1 cellular context compared by ENCODE assay signal in genomic region chr2:186903183-186903582, GRCh38.
A peak's percentile ranks its signal among the peaks of the same experiment; 100 is the strongest.
TF ChIP-seq lines count a peak whose summit lies in the region.

No MANE protein-coding gene starts in this region.

TF ChIP-seq in K562, 482 proteins besides CTCF, POLR2A, EP300 and RAD21 (continued from another document):
- TF ChIP-seq, protein P1, sequence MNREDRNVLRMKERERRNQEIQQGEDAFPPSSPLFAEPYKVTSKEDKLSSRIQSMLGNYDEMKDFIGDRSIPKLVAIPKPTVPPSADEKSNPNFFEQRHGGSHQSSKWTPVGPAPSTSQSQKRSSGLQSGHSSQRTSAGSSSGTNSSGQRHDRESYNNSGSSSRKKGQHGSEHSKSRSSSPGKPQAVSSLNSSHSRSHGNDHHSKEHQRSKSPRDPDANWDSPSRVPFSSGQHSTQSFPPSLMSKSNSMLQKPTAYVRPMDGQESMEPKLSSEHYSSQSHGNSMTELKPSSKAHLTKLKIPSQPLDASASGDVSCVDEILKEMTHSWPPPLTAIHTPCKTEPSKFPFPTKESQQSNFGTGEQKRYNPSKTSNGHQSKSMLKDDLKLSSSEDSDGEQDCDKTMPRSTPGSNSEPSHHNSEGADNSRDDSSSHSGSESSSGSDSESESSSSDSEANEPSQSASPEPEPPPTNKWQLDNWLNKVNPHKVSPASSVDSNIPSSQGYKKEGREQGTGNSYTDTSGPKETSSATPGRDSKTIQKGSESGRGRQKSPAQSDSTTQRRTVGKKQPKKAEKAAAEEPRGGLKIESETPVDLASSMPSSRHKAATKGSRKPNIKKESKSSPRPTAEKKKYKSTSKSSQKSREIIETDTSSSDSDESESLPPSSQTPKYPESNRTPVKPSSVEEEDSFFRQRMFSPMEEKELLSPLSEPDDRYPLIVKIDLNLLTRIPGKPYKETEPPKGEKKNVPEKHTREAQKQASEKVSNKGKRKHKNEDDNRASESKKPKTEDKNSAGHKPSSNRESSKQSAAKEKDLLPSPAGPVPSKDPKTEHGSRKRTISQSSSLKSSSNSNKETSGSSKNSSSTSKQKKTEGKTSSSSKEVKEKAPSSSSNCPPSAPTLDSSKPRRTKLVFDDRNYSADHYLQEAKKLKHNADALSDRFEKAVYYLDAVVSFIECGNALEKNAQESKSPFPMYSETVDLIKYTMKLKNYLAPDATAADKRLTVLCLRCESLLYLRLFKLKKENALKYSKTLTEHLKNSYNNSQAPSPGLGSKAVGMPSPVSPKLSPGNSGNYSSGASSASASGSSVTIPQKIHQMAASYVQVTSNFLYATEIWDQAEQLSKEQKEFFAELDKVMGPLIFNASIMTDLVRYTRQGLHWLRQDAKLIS (CRISPR knock-in tag; IDR thresholded peaks at IDR 0.05) = no peak
- TF ChIP-seq SP2 (IDR thresholded peaks at IDR 0.05; ENCODE audit: extremely low read depth, low read depth, low read length, poor library complexity, severe bottlenecking) (no peak), ZEB2 (IDR thresholded peaks at IDR 0.05) (no peak), SIN3B (IDR thresholded peaks at IDR 0.05; ENCODE audit: low read depth) (no peak), ATF3 (IDR thresholded peaks at IDR 0.05) (peak; percentile 37; the same call in 1 of the 2 replicates), ATF3 (CRISPR knock-in tag; conservative IDR thresholded peaks at IDR 0.05) (no peak), DEAF1 (CRISPR knock-in tag; IDR thresholded peaks at IDR 0.05) (0 out of 2 replicates have a peak, but pooled peaks have one; percentile 17), RAD51 (IDR thresholded peaks at IDR 0.05; ENCODE audit: borderline replicate concordance, low read depth) (no peak), TEAD1 (CRISPR knock-in tag; IDR thresholded peaks at IDR 0.05) (no peak), ZNF184 (CRISPR knock-in tag; IDR thresholded peaks at IDR 0.05) (no peak), HDAC8 (tag; IDR thresholded peaks at IDR 0.05) (no peak), JUNB (CRISPR knock-in tag; conservative IDR thresholded peaks at IDR 0.05) (no peak)
- TF ChIP-seq, protein P2, sequence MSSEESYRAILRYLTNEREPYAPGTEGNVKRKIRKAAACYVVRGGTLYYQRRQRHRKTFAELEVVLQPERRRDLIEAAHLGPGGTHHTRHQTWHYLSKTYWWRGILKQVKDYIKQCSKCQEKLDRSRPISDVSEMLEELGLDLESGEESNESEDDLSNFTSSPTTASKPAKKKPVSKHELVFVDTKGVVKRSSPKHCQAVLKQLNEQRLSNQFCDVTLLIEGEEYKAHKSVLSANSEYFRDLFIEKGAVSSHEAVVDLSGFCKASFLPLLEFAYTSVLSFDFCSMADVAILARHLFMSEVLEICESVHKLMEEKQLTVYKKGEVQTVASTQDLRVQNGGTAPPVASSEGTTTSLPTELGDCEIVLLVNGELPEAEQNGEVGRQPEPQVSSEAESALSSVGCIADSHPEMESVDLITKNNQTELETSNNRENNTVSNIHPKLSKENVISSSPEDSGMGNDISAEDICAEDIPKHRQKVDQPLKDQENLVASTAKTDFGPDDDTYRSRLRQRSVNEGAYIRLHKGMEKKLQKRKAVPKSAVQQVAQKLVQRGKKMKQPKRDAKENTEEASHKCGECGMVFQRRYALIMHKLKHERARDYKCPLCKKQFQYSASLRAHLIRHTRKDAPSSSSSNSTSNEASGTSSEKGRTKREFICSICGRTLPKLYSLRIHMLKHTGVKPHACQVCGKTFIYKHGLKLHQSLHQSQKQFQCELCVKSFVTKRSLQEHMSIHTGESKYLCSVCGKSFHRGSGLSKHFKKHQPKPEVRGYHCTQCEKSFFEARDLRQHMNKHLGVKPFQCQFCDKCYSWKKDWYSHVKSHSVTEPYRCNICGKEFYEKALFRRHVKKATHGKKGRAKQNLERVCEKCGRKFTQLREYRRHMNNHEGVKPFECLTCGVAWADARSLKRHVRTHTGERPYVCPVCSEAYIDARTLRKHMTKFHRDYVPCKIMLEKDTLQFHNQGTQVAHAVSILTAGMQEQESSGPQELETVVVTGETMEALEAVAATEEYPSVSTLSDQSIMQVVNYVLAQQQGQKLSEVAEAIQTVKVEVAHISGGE (CRISPR knock-in tag; IDR thresholded peaks at IDR 0.05) = no peak
